Comparison of ENCODE assay signal across 9 cellular contexts in the genomic region with DNA sequence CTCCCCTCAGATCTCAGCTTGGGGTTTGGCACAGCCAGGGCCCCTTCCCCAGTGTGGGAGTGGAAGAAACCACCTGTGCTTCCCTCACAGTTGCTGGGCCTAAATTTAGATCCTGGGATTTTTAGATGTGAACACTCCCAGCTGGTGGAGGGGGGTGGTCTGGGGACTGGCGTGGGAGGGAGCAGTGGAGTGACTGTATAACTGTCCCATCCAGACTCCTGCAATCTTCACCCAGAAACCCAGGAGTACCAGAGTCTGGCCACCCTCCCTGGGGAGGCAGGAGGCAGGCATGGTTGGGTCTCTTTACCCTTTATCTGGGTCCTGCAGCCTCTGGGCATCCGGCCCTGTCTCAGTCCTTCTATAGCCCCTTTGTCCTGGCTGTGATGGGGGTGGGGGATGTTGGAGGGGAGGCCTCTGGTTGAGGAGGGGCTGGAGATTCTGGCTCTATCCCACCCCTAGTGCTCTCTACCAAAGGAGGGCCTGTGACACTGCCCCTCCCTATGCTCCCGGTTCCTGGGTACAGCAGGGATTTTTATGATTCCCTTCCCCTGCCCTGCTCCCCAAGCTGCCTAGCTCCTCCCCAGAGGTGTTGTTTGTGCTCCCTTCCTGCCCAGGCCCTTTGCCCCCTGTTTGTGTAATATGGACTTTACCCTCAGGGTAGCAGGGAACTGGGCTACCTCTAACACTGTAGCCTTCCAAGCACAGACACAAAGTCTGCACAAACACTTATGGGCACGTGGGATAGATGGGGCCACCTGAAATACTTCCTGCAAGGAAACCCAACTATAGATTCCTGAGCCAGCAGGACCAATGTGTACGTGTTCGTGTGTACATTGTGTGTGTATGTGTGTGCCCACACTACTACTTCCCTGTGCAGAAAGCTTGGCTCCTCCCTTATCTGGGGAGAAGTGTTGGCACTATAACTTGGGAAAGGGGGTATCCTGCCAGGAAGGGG. TPM values are rescaled to one million over a fixed set of nuclear protein-coding genes. Genes with fewer than 3 reads are reported as not detected.
DNase-seq lines count a peak whose midpoint lies in the region; ATAC-seq and TF ChIP-seq lines count a peak whose summit lies in the region.
"Had no signal": no experiment of that assay in that cellular context is flagged by ENCODE, and none has a peak within 500 bp of the region (broad histone marks: within the 10 kb centered on the region; RNA-seq: fewer than 3 reads in every experiment).

No MANE protein-coding gene starts in this region.

- intact Hi-C loops in upper lobe of right lung (cut with DNase I): no loop called here

- H3K4me1 ChIP-seq in muscle layer of duodenum (ENCODE audit: control insufficient read depth in 1 of 2, insufficient read depth in 2 of 2, low read length in 2 of 2) (peaks cover 0 to 22% of the 10 kb centered on the region in 2 donors), upper lobe of right lung (peaks cover 5% of the 10 kb centered on the region)

- H3K9me3 ChIP-seq in muscle layer of duodenum (ENCODE audit: control insufficient read depth in 1 of 2, low read length in 2 of 2): no peaks in the 10 kb centered on the region
- H3K9me3 ChIP-seq in upper lobe of right lung: no peaks in the 10 kb centered on the region

- H3K4me3 ChIP-seq in muscle layer of duodenum (ENCODE audit: low read depth in 1 of 2, low read length in 2 of 2) (peak overlapping the region; percentile 65 to 76), upper lobe of right lung (peak overlapping the region; percentile 59)

- H3K27ac Mint-ChIP-seq in activated naive CD4-positive, alpha-beta T cell treated with anti-CD3 and anti-CD28 coated beads, Interleukin-2, amount 10 ng/mL, durations not matched to agents 7 days and 5 days: no peak overlapping the region

- H3K9me3 Mint-ChIP-seq in activated naive CD4-positive, alpha-beta T cell treated with anti-CD3 and anti-CD28 coated beads, Interleukin-2, amount 10 ng/mL, durations not matched to agents 7 days and 5 days: no peaks in the 10 kb centered on the region

- H3K27me3 ChIP-seq in muscle layer of duodenum (ENCODE audit: low read depth, low read length) (no peaks in the 10 kb centered on the region), upper lobe of right lung (peaks cover 12% of the 10 kb centered on the region)

- CTCF ChIA-PET in activated naive CD4-positive, alpha-beta T cell treated with anti-CD3 and anti-CD28 coated beads, Interleukin-2, amount 10 ng/mL, durations not matched to agents 7 days and 5 days (lab: Charles Lee): interaction anchor here (0.6 to 6.6 kb wide), 4 partner anchors 20 to 343 kb away, joined by 3 to 64 read pairs (median 3); a partner anchor contains a TSS

- peaks cover 26% of the 10 kb centered on the region for H3K4me1 Mint-ChIP-seq in activated naive CD4-positive, alpha-beta T cell treated with anti-CD3 and anti-CD28 coated beads, Interleukin-2, amount 10 ng/mL, durations not matched to agents 7 days and 5 days

- peaks cover 88% of the 10 kb centered on the region for H3K27me3 Mint-ChIP-seq in activated naive CD4-positive, alpha-beta T cell treated with anti-CD3 and anti-CD28 coated beads, Interleukin-2, amount 10 ng/mL, durations not matched to agents 7 days and 5 days

- ATAC-seq in upper lobe of right lung: no peak
- no peak for ATAC-seq in GM21515 (IDR thresholded peaks at IDR 0.05; ENCODE audit: unreplicated experiment)
- no peak for ATAC-seq in GM18511 (IDR thresholded peaks at IDR 0.05; ENCODE audit: unreplicated experiment)
- no peak for ATAC-seq in HG03460 (IDR thresholded peaks at IDR 0.05; ENCODE audit: unreplicated experiment)
- ATAC-seq: Panc1 had no signal

- no peak for TF ChIP-seq CTCF in upper lobe of right lung (IDR thresholded peaks at IDR 0.05)

- peak overlapping the region; percentile 76 for H3K4me3 Mint-ChIP-seq in activated naive CD4-positive, alpha-beta T cell treated with anti-CD3 and anti-CD28 coated beads, Interleukin-2, amount 10 ng/mL, durations not matched to agents 7 days and 5 days

- H3K27ac ChIP-seq in epithelial cell of prostate (peak overlapping the region; percentile 91), muscle layer of duodenum (ENCODE audit: low read length) (peak overlapping the region; percentile 82), upper lobe of right lung (peak overlapping the region; percentile 74)

- H3K36me3 ChIP-seq in muscle layer of duodenum (ENCODE audit: control insufficient read depth in 1 of 2, insufficient read depth in 2 of 2, low read length in 2 of 2): no peaks in the 10 kb centered on the region
- no peaks in the 10 kb centered on the region for H3K36me3 ChIP-seq in upper lobe of right lung

- no peak for DNase-seq in activated naive CD4-positive, alpha-beta T cell treated with anti-CD3 and anti-CD28 coated beads, Interleukin-2, amount 10 ng/mL, durations not matched to agents 7 days and 5 days
- DNase-seq in activated naive CD4-positive, alpha-beta T cell treated with Interleukin-2 at 50 U/mL for 16 hours: no peak
- DNase-seq in epithelial cell of prostate (ENCODE audit: low read depth, low spot score) (no peak), upper lobe of right lung (no peak)

- no peaks in the 10 kb centered on the region for H3K36me3 Mint-ChIP-seq in activated naive CD4-positive, alpha-beta T cell treated with anti-CD3 and anti-CD28 coated beads, Interleukin-2, amount 10 ng/mL, durations not matched to agents 7 days and 5 days

RNA-seq across cellular contexts. Expression of a gene that starts 1.7 kb away (rescaled TPM):
- 60.7 TPM for total RNA-seq in upper lobe of right lung

RNA-seq across cellular contexts. Expression of a gene that starts 22.7 kb away (rescaled TPM):
- total RNA-seq in upper lobe of right lung: 71.4 TPM

RNA-seq across cellular contexts. Expression of a gene that starts 34.8 kb away (rescaled TPM):
- total RNA-seq in upper lobe of right lung: 2,726 TPM

RNA-seq across cellular contexts. Expression of a gene that starts 36.4 kb away (rescaled TPM):
- total RNA-seq in upper lobe of right lung: 8.4 TPM

RNA-seq across cellular contexts. Expression of a gene that starts 40.0 kb away (rescaled TPM):
- total RNA-seq in upper lobe of right lung: 55.4 TPM
